18 cellular contexts compared by ENCODE assay signal in the genomic region with DNA sequence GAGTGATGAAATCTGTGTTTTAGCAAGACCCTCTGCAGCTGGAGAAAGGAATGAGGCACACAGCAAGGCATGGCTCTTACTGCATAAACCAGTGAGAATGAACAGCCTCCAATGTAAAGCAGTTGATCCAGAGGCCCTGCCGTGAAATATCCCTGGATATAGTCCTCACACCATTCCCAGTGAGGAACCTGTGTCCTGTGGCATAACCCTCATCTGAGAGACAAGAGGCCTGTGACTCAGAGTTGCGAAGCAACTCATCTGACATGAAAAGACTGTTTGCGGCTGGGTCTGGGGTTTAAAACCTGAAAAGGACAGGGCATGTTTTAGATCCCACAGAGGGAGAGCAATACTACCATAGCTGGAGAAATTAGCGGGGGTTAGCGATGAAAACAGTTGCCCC.
DNase-seq lines count a peak whose midpoint lies in the region; ATAC-seq and TF ChIP-seq lines count a peak whose summit lies in the region.
"Had no signal": no experiment of that assay in that cellular context is flagged by ENCODE, and none has a peak within 500 bp of the region (broad histone marks: within the 10 kb centered on the region; RNA-seq: fewer than 3 reads in every experiment).

No MANE protein-coding gene starts in this region.

- no peaks in the 10 kb centered on the region for H3K4me1 ChIP-seq in iPS-20b (ENCODE audit: insufficient read depth, low read length)
- peaks cover 4 to 13% (median 9%) of the 10 kb centered on the region in 3 donors for H3K4me1 ChIP-seq in skeletal muscle tissue (ENCODE audit: control insufficient read depth in 3 of 3, insufficient read depth in 3 of 3, low read length in 3 of 3)
- H3K4me1 ChIP-seq in prostate gland (replicated peaks) = no peaks in the 10 kb centered on the region
- H3K4me1 ChIP-seq: BE2C had no signal

- H3K4me1 Mint-ChIP-seq in activated naive CD8-positive, alpha-beta T cell treated with anti-CD3 and anti-CD28 coated beads, Interleukin-2, amount 50 U/mL, for 24 hours = peaks cover 4% of the 10 kb centered on the region

- H3K36me3 Mint-ChIP-seq in activated naive CD8-positive, alpha-beta T cell treated with anti-CD3 and anti-CD28 coated beads, Interleukin-2, amount 50 U/mL, for 24 hours (ENCODE audit: low read depth) = peaks cover 71% of the 10 kb centered on the region

- H3K27me3 ChIP-seq in iPS-20b (ENCODE audit: insufficient read depth, low read length) (no peaks in the 10 kb centered on the region), skeletal muscle tissue (ENCODE audit: control insufficient read depth in 3 of 3, insufficient read depth in 3 of 3, low read length in 3 of 3) (no peaks in the 10 kb centered on the region), prostate gland (replicated peaks; ENCODE audit: insufficient read depth) (no peaks in the 10 kb centered on the region), WERI-Rb-1 (ENCODE audit: insufficient read depth, low read depth, severe bottlenecking) (no peaks in the 10 kb centered on the region)
- H3K27me3 ChIP-seq: BE2C had no signal

- no peak overlapping the region; the same call in 1 of the 2 replicates for H3K9ac ChIP-seq in iPS-20b (ENCODE audit: low read depth, low read length)
- no peak overlapping the region for H3K9ac ChIP-seq in skeletal muscle tissue (ENCODE audit: low read depth in 1 of 3, low read length in 3 of 3)

- H3K27ac Mint-ChIP-seq in activated naive CD8-positive, alpha-beta T cell treated with anti-CD3 and anti-CD28 coated beads, Interleukin-2, amount 50 U/mL, for 24 hours = peak overlapping the region; percentile 46
- H3K27ac Mint-ChIP-seq: activated CD4-positive, alpha-beta memory T cell treated with anti-CD3 and anti-CD28 coated beads for 36 hours; activated T-helper 17 cell treated with anti-CD3 and anti-CD28 coated beads, Interleukin-2, amount 50 U/mL, for 72 hours had no signal

- no peak for TF ChIP-seq CTCF in prostate gland (IDR thresholded peaks at IDR 0.05)
- no peak for TF ChIP-seq CTCF in WERI-Rb-1 (IDR thresholded peaks at IDR 0.05; ENCODE audit: low read depth, low read length)

- no peaks in the 10 kb centered on the region for H3K36me3 ChIP-seq in iPS-20b (ENCODE audit: insufficient read depth, low read depth, low read length)
- H3K36me3 ChIP-seq in skeletal muscle tissue (ENCODE audit: control insufficient read depth in 3 of 3, insufficient read depth in 3 of 3, low read length in 3 of 3) = peaks cover 0 to 8% (median 8%) of the 10 kb centered on the region in 3 donors
- H3K36me3 ChIP-seq in prostate gland = no peaks in the 10 kb centered on the region
- H3K36me3 ChIP-seq in WERI-Rb-1 = no peaks in the 10 kb centered on the region; the same call in 1 of the 2 replicates

- WGBS in prostate gland = 95% methylated on average over 5 of the region's 5 CpGs

- no peaks in the 10 kb centered on the region for H3K9me3 Mint-ChIP-seq in activated naive CD8-positive, alpha-beta T cell treated with anti-CD3 and anti-CD28 coated beads, Interleukin-2, amount 50 U/mL, for 24 hours
- H3K9me3 Mint-ChIP-seq: activated T-helper 17 cell treated with anti-CD3 and anti-CD28 coated beads, Interleukin-2, amount 50 U/mL, for 72 hours had no signal

- DNase-seq in MV-4-11 (lab: John Stamatoyannopoulos, UW) (peak; percentile 55), prostate gland (ENCODE audit: low spot score) (no peak), WERI-Rb-1 (no peak), NCI-H226 (no peak)
- DNase-seq in activated naive CD8-positive, alpha-beta T cell treated with anti-CD3 and anti-CD28 coated beads, Interleukin-2, amount 50 U/mL, for 24 hours = no peak
- DNase-seq: activated CD4-positive, alpha-beta memory T cell treated with anti-CD3 and anti-CD28 coated beads for 36 hours; BE2C; DMS53; Karpas-422; left colon; naive thymus-derived CD8-positive, alpha-beta T cell; NCI-H510A; retina had no signal

- H3K4me3 Mint-ChIP-seq in activated naive CD8-positive, alpha-beta T cell treated with anti-CD3 and anti-CD28 coated beads, Interleukin-2, amount 50 U/mL, for 24 hours = no peak overlapping the region
- H3K4me3 Mint-ChIP-seq: activated CD4-positive, alpha-beta memory T cell treated with anti-CD3 and anti-CD28 coated beads for 36 hours; activated T-helper 17 cell treated with anti-CD3 and anti-CD28 coated beads, Interleukin-2, amount 50 U/mL, for 72 hours; naive thymus-derived CD8-positive, alpha-beta T cell had no signal

- intact Hi-C loops in prostate gland (cut with DNase I) = no loop called here

- no peaks in the 10 kb centered on the region for H3K9me3 ChIP-seq in iPS-20b (ENCODE audit: insufficient read depth, low read depth, low read length)
- H3K9me3 ChIP-seq in skeletal muscle tissue (ENCODE audit: control insufficient read depth in 3 of 3, low read length in 3 of 3) = peaks cover 0 to 3% (median 0%) of the 10 kb centered on the region in 3 donors
- H3K9me3 ChIP-seq in prostate gland = no peaks in the 10 kb centered on the region
- H3K9me3 ChIP-seq in WERI-Rb-1 (ENCODE audit: severe bottlenecking) = peaks cover 10% of the 10 kb centered on the region
- H3K9me3 ChIP-seq: BE2C had no signal

- no peaks in the 10 kb centered on the region for H3K27me3 Mint-ChIP-seq in activated naive CD8-positive, alpha-beta T cell treated with anti-CD3 and anti-CD28 coated beads, Interleukin-2, amount 50 U/mL, for 24 hours
- H3K27me3 Mint-ChIP-seq: activated CD4-positive, alpha-beta memory T cell treated with anti-CD3 and anti-CD28 coated beads for 36 hours; activated T-helper 17 cell treated with anti-CD3 and anti-CD28 coated beads, Interleukin-2, amount 50 U/mL, for 72 hours; naive thymus-derived CD8-positive, alpha-beta T cell had no signal

- H3K4me3 ChIP-seq in iPS-20b (ENCODE audit: low read length) (no peak overlapping the region), skeletal muscle tissue (ENCODE audit: low read length in 3 of 3) (no peak overlapping the region), prostate gland (no peak overlapping the region), WERI-Rb-1 (ENCODE audit: low read depth, low read length) (no peak overlapping the region)

- no peak for TF ChIP-seq POLR2A in prostate gland (IDR thresholded peaks at IDR 0.05)

- H3K27ac ChIP-seq in iPS-20b (ENCODE audit: low read length) (peak overlapping the region; percentile 14), skeletal muscle tissue (ENCODE audit: low read depth, low read length) (peak overlapping the region; percentile 5), prostate gland (no peak overlapping the region), WERI-Rb-1 (no peak overlapping the region)

- no peak for ATAC-seq in activated naive CD8-positive, alpha-beta T cell treated with anti-CD3 and anti-CD28 coated beads, Interleukin-2, amount 50 U/mL, for 24 hours
- no peak for ATAC-seq in HG03095 (IDR thresholded peaks at IDR 0.05; ENCODE audit: unreplicated experiment)
- ATAC-seq: activated T-helper 17 cell treated with anti-CD3 and anti-CD28 coated beads, Interleukin-2, amount 50 U/mL, for 72 hours; left colon; naive thymus-derived CD8-positive, alpha-beta T cell; SK-N-SH treated with all-trans-retinoic acid at 6 μM for 48 hours had no signal

Comparison
In these comparisons a context has a peak if more than half of its experiments do, and no peak if none do; other contexts are left out.
1. H3K27ac ChIP-seq: peak in iPS-20b (single experiment) and skeletal muscle tissue (single experiment); none in prostate gland (0 of 2) and WERI-Rb-1 (single experiment).